Comparison of ENCODE assay signal across 15 cellular contexts in genomic region chr1:180116964-180117763, GRCh38. TPM values are rescaled to one million over a fixed set of nuclear protein-coding genes. Genes with fewer than 3 reads are reported as not detected.
DNase-seq lines count a peak whose midpoint lies in the region; ATAC-seq, FAIRE-seq and TF ChIP-seq lines count a peak whose summit lies in the region.
"Had no signal": no experiment of that assay in that cellular context is flagged by ENCODE, and none has a peak within 500 bp of the region (broad histone marks: within the 10 kb centered on the region; RNA-seq: fewer than 3 reads in every experiment).

No MANE protein-coding gene starts in this region.

- H2AFZ ChIP-seq in keratinocyte (ENCODE audit: control insufficient read depth, low read length): no peak overlapping the region

- H3K4me3 Mint-ChIP-seq in WTC11: no peak overlapping the region
- H3K4me3 Mint-ChIP-seq: activated CD8-positive, alpha-beta T cell treated with anti-CD3 and anti-CD28 coated beads, Interleukin-2, amount 10 ng/mL, durations not matched to agents 7 days and 5 days; activated naive CD8-positive, alpha-beta T cell; effector memory CD8-positive, alpha-beta T cell had no signal

- TF ChIP-seq CTCF in AG04450 (IDR thresholded peaks at IDR 0.05; ENCODE audit: low read depth, low read length): no peak
- no peak for TF ChIP-seq CTCF in WTC11 (IDR thresholded peaks at IDR 0.05)
- no peak for TF ChIP-seq CTCF in keratinocyte (optimal IDR thresholded peaks at IDR 0.05 in 1 of 3, IDR thresholded peaks at IDR 0.05 in 1 of 3, conservative IDR thresholded peaks at IDR 0.05 in 1 of 3; ENCODE audit: extremely low read depth in 1 of 3, insufficient read depth in 2 of 3, low read length in 3 of 3)

- DNase-seq in AG04450 (ENCODE audit: low read depth, low spot score) (no peak), Kasumi-1 (lab: John Stamatoyannopoulos, UW) (peak; percentile 45 to 49), WTC11 (ENCODE audit: low spot score) (no peak), keratinocyte (ENCODE audit: low read depth, low spot score) (no peak), NCI-H1694 treated with DMSO at 0.1 percent for 48 hours (lab: John Stamatoyannopoulos, UW) (no peak)
- no peak for DNase-seq in effector CD8-positive, alpha-beta T cell (lab: John Stamatoyannopoulos, UW)
- DNase-seq: activated CD8-positive, alpha-beta T cell treated with anti-CD3 and anti-CD28 coated beads, Interleukin-2, amount 10 ng/mL, durations not matched to agents 7 days and 5 days; effector memory CD8-positive, alpha-beta T cell; kidney; NCI-H187 treated with DMSO at 0.1 percent for 48 hours; pancreas; thyroid gland had no signal

- H3K4me1 ChIP-seq in keratinocyte (ENCODE audit: control insufficient read depth, extremely low read depth, insufficient read depth, low read length): peaks cover 24% of the 10 kb centered on the region
- H3K4me1 ChIP-seq: pancreas, thyroid gland had no signal

- peak overlapping the region; percentile 13 for H3K27ac ChIP-seq in AG04450 (ENCODE audit: low read depth, low read length)
- H3K27ac ChIP-seq in keratinocyte (ENCODE audit: control insufficient read depth, insufficient read depth, low read length): peak overlapping the region; percentile 51
- H3K27ac ChIP-seq: pancreas, thyroid gland had no signal

- H3K9me1 ChIP-seq in keratinocyte (ENCODE audit: control insufficient read depth, extremely low read depth, insufficient read depth, low read length): no peaks in the 10 kb centered on the region

- dilution Hi-C loops in keratinocyte (cut with MboI; ENCODE audit: extremely low pct_ligation_motif_present, low sequenced_read_pairs): no loop called here

- peaks cover 0 to 1% of the 10 kb centered on the region in 2 experiments for H3K36me3 ChIP-seq in keratinocyte (ENCODE audit: control insufficient read depth in 2 of 2, extremely low read depth in 1 of 2, insufficient read depth in 2 of 2, low read length in 2 of 2)

- no peaks in the 10 kb centered on the region for H3K4me1 Mint-ChIP-seq in WTC11

- no peak overlapping the region for H3K27ac Mint-ChIP-seq in WTC11
- H3K27ac Mint-ChIP-seq: activated CD8-positive, alpha-beta T cell treated with anti-CD3 and anti-CD28 coated beads, Interleukin-2, amount 10 ng/mL, durations not matched to agents 7 days and 5 days; activated naive CD8-positive, alpha-beta T cell; effector memory CD8-positive, alpha-beta T cell had no signal

- CTCF ChIA-PET in AG04450 (lab: Charles Lee) (no interaction called here), WTC11 (lab: Charles Lee) (no interaction called here)

- H3K4me3 ChIP-seq in AG04450 (ENCODE audit: low read depth, low read length): no peak overlapping the region
- no peak overlapping the region for H3K4me3 ChIP-seq in keratinocyte (ENCODE audit: control insufficient read depth in 2 of 3, extremely low read depth in 1 of 3, insufficient read depth in 2 of 3, low read depth in 1 of 3, low read length in 3 of 3)
- H3K4me3 ChIP-seq: pancreas, thyroid gland had no signal

- H4K20me1 ChIP-seq in keratinocyte (ENCODE audit: control insufficient read depth, extremely low read depth, insufficient read depth, low read length): no peaks in the 10 kb centered on the region

- POLR2A ChIA-PET in AG04450 (lab: Yijun Ruan, JAX) (interaction anchor here (1.0 kb wide), 1 partner anchor 37 kb away, joined by 3 read pairs; no protein-coding TSS in a partner anchor), WTC11 (lab: Charles Lee) (no interaction called here)

- no peak overlapping the region for H3K9ac ChIP-seq in keratinocyte (ENCODE audit: control insufficient read depth, extremely low read depth, insufficient read depth, low read length)

- H3K79me2 ChIP-seq in keratinocyte (ENCODE audit: control insufficient read depth, insufficient read depth, low read length): no peaks in the 10 kb centered on the region

- no peaks in the 10 kb centered on the region for H3K27me3 ChIP-seq in AG04450 (ENCODE audit: control insufficient read depth, insufficient read depth, low read length)
- no peaks in the 10 kb centered on the region for H3K27me3 ChIP-seq in keratinocyte (ENCODE audit: control insufficient read depth, extremely low read depth, insufficient read depth, low read length)
- H3K27me3 ChIP-seq: pancreas, thyroid gland had no signal

- H3K9me3 Mint-ChIP-seq in WTC11: no peaks in the 10 kb centered on the region
- H3K9me3 Mint-ChIP-seq: effector memory CD8-positive, alpha-beta T cell had no signal

- H3K27me3 Mint-ChIP-seq in WTC11 (ENCODE audit: low read depth): no peaks in the 10 kb centered on the region
- H3K27me3 Mint-ChIP-seq: activated naive CD8-positive, alpha-beta T cell; effector memory CD8-positive, alpha-beta T cell had no signal

- H3K9me3 ChIP-seq in AG04450 (ENCODE audit: control insufficient read depth, insufficient read depth, low read length) (no peaks in the 10 kb centered on the region), keratinocyte (ENCODE audit: control insufficient read depth, low read depth, low read length) (no peaks in the 10 kb centered on the region)
- H3K9me3 ChIP-seq: pancreas, thyroid gland had no signal

- peaks cover 5% of the 10 kb centered on the region for H3K36me3 Mint-ChIP-seq in WTC11

- no peak for FAIRE-seq in keratinocyte (lab: Jason Lieb, UNC)
- FAIRE-seq: kidney, pancreas had no signal

- ATAC-seq in WTC11 (no peak), HG02623 (IDR thresholded peaks at IDR 0.05; ENCODE audit: unreplicated experiment) (no peak), HG03565 (IDR thresholded peaks at IDR 0.05; ENCODE audit: unreplicated experiment) (no peak)
- ATAC-seq: activated CD8-positive, alpha-beta T cell treated with anti-CD3 and anti-CD28 coated beads, Interleukin-2, amount 10 ng/mL, durations not matched to agents 7 days and 5 days; effector memory CD8-positive, alpha-beta T cell had no signal

- peak overlapping the region; percentile 35 for H3K4me2 ChIP-seq in keratinocyte (ENCODE audit: control insufficient read depth, extremely low read depth, insufficient read depth, low read depth, low read length)

TF ChIP-seq in WTC11, 78 proteins besides CTCF, POLR2A, EP300 and RAD21:
- TF ChIP-seq GABPB1 (CRISPR knock-in tag; IDR thresholded peaks at IDR 0.05) (peak; percentile 87), SMAD4 (CRISPR knock-in tag; IDR thresholded peaks at IDR 0.05) (no peak)

RNA-seq across cellular contexts. Expression of gene QSOX1, which starts 37.5 kb away (rescaled TPM):
- 1,269 and 1,338 TPM in 2 replicates for polyA plus RNA-seq in AG04450 (2011; rRNA removed)
- 337 and 391 TPM in 2 replicates for polyA minus RNA-seq in AG04450 (2011; rRNA and poly(A)+ RNA removed)
- total RNA-seq in WTC11 (2021): 135 to 147 TPM (median 136 TPM) in 3 replicates
- 57.6 to 87.5 TPM (median 59.0 TPM) in 3 replicates for polyA plus RNA-seq in keratinocyte
- 20.2 TPM for polyA plus RNA-seq in keratinocyte (2011; ENCODE audit: low read depth)
- polyA plus RNA-seq in keratinocyte (2011; cell fraction: cytosol; rRNA removed): 21.1 and 28.7 TPM in 2 replicates
- 196 and 205 TPM in 2 replicates for polyA plus RNA-seq in keratinocyte (2011; cell fraction: nucleus; rRNA removed)
- 80.6 and 92.1 TPM in 2 replicates for polyA plus RNA-seq in keratinocyte (2012; ENCODE audit: low replicate concordance)
- 60.9 to 96.0 TPM (median 64.2 TPM) in 3 replicates for polyA minus RNA-seq in keratinocyte
- polyA minus RNA-seq in keratinocyte (2011; cell fraction: cytosol; rRNA and poly(A)+ RNA removed): 70.4 TPM
- polyA minus RNA-seq in keratinocyte (2011; cell fraction: nucleus; rRNA and poly(A)+ RNA removed): 124 and 168 TPM in 2 replicates

Comparison
In these comparisons a context has a peak if more than half of its experiments do, and no peak if none do; other contexts are left out.
1. DNase-seq: peak in Kasumi-1 (2 of 2); none in AG04450 (single experiment), WTC11 (single experiment), keratinocyte (single experiment), effector CD8-positive, alpha-beta T cell (single experiment) and NCI-H1694 treated with DMSO at 0.1 percent for 48 hours (single experiment).